ENCODE assay signal across 8 cellular contexts in the genomic region with DNA sequence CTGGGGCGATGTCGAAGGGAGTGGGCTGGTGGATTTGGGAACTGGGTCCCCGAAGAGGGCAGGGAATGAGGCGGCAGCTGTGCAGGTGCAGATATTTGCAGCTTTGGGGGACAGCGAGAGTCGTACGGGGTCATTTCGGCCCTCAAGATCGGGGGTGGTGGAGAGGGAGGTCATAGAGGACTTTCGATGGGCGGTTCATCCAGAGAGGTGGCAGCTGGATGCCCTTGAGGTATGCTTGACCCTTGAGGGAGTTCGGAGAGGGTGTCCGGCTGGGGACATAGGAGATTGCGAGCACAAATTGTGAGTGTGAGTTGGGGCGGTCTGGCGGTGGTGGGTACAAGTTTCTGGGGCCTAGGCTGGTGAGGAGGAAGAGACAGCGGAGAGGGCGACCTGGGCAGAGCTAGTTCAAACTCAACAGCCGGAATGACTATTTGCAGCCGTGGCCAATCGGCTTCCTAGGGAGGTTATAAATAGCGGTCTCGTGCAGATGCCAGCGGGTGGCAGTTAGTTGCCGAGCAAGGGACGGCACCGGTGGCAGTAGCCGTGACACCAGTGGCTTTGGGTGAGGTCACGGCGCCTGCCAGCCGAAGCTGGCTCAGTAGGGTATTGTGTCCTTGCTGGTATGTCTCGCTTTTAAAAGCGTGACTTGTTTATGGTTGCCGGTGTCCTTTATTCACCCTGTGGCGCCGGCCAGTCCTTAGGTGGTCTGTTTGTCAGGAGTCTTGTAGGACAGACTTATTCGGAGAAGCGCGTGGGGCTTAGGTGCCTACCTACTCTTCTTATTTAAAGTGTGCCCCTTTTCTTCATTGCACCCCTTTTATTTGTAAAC. TPM values are rescaled to one million over a fixed set of nuclear protein-coding genes. Genes with fewer than 3 reads are reported as not detected.
A peak's percentile ranks its signal among the peaks of the same experiment; 100 is the strongest.
DNase-seq lines count a peak whose midpoint lies in the region; ATAC-seq, FAIRE-seq and TF ChIP-seq lines count a peak whose summit lies in the region.

No MANE protein-coding gene starts in this region.

- no peaks in the 10 kb centered on the region for H3F3A ChIP-seq in neural cell (ENCODE audit: insufficient read depth, low read length, poor library complexity, severe bottlenecking)

- H3K27ac ChIP-seq in HUES64 (ENCODE audit: low read depth, low read length) (no peak overlapping the region), neural cell (ENCODE audit: low read length) (peak overlapping the region; percentile 49), stomach smooth muscle (ENCODE audit: low read length) (peak overlapping the region; percentile 93)

- H3K36me3 Mint-ChIP-seq in activated T-helper 17 cell treated with anti-CD3 and anti-CD28 coated beads, Interleukin-2, amount 50 U/mL, for 72 hours (ENCODE audit: low read depth): peaks cover 40% of the 10 kb centered on the region

- H3K27me3 Mint-ChIP-seq in activated T-helper 17 cell treated with anti-CD3 and anti-CD28 coated beads, Interleukin-2, amount 50 U/mL, for 72 hours: no peaks in the 10 kb centered on the region

- DNase-seq in Caki2 (ENCODE audit: low read depth) (peak; percentile 83), RCC 7860 (ENCODE audit: low spot score) (peak; percentile 80), fibroblast of the aortic adventitia (ENCODE audit: low read depth) (peak; percentile 35)

- ATAC-seq in GM21390 (IDR thresholded peaks at IDR 0.05; ENCODE audit: unreplicated experiment): peak; percentile 42
- ATAC-seq in activated T-helper 17 cell treated with anti-CD3 and anti-CD28 coated beads, Interleukin-2, amount 50 U/mL, for 72 hours (replicated peaks): peak; percentile 82

- peak overlapping the region; percentile 95 for H2AFZ ChIP-seq in neural cell (ENCODE audit: low read depth, low read length)

- no peak for TF ChIP-seq EP300 in neural cell (conservative IDR thresholded peaks at IDR 0.05; ENCODE audit: poor library complexity, severe bottlenecking)

- peak overlapping the region; percentile 69 for H3K4me3 ChIP-seq in HUES64 (ENCODE audit: low read length)
- peak overlapping the region; percentile 87 for H3K4me3 ChIP-seq in fibroblast of the aortic adventitia (ENCODE audit: low read depth, low read length)
- H3K4me3 ChIP-seq in neural cell (ENCODE audit: low read length): peak overlapping the region; percentile 71
- H3K4me3 ChIP-seq in stomach smooth muscle (ENCODE audit: low read length in 2 of 2): peak overlapping the region; percentile 91 to 97

- H3K4me1 ChIP-seq in HUES64 (ENCODE audit: insufficient read depth, low read length) (peaks cover 12% of the 10 kb centered on the region), stomach smooth muscle (ENCODE audit: control insufficient read depth, insufficient read depth, low read length) (peaks cover 17% of the 10 kb centered on the region)

- no peaks in the 10 kb centered on the region for H3K9me3 Mint-ChIP-seq in activated T-helper 17 cell treated with anti-CD3 and anti-CD28 coated beads, Interleukin-2, amount 50 U/mL, for 72 hours

- H3K36me3 ChIP-seq in HUES64 (ENCODE audit: insufficient read depth, low read length) (no peaks in the 10 kb centered on the region), neural cell (ENCODE audit: insufficient read depth, low read length) (no peaks in the 10 kb centered on the region), stomach smooth muscle (ENCODE audit: control insufficient read depth in 2 of 2, insufficient read depth in 2 of 2, low read length in 2 of 2) (no peaks in the 10 kb centered on the region)

- H3K4me2 ChIP-seq in neural cell (ENCODE audit: low read length): peak overlapping the region; percentile 85

- H3K9ac ChIP-seq in HUES64 (ENCODE audit: low read depth, low read length): peak overlapping the region; percentile 86
- peak overlapping the region; percentile 85 for H3K9ac ChIP-seq in neural cell (ENCODE audit: low read length)
- H3K9ac ChIP-seq in stomach smooth muscle (ENCODE audit: low read length in 2 of 2): peak overlapping the region; percentile 82 to 97

- no peaks in the 10 kb centered on the region for H3K9me2 ChIP-seq in neural cell (ENCODE audit: insufficient read depth, low read length)

- H3K4me3 Mint-ChIP-seq in activated T-helper 17 cell treated with anti-CD3 and anti-CD28 coated beads, Interleukin-2, amount 50 U/mL, for 72 hours: peak overlapping the region; percentile 94

- no peak for TF ChIP-seq CTCF in fibroblast of the aortic adventitia (IDR thresholded peaks at IDR 0.05; ENCODE audit: insufficient read depth, low read length)
- no peak for TF ChIP-seq CTCF in neural cell (IDR thresholded peaks at IDR 0.05; ENCODE audit: poor library complexity, severe bottlenecking)

- no peaks in the 10 kb centered on the region for H3K9me3 ChIP-seq in HUES64 (ENCODE audit: insufficient read depth, low read depth, low read length)
- no peaks in the 10 kb centered on the region for H3K9me3 ChIP-seq in neural cell (ENCODE audit: low read length)
- no peaks in the 10 kb centered on the region for H3K9me3 ChIP-seq in stomach smooth muscle (ENCODE audit: control insufficient read depth in 2 of 2, low read length in 2 of 2)

- no peaks in the 10 kb centered on the region for H4K20me1 ChIP-seq in neural cell (ENCODE audit: insufficient read depth)

- H3K27me3 ChIP-seq in HUES64 (ENCODE audit: insufficient read depth, low read length) (peaks cover 16% of the 10 kb centered on the region), neural cell (ENCODE audit: insufficient read depth, low read depth, low read length) (no peaks in the 10 kb centered on the region), stomach smooth muscle (ENCODE audit: control insufficient read depth in 1 of 2, insufficient read depth in 2 of 2, low read length in 2 of 2) (no peaks in the 10 kb centered on the region)

- in situ Hi-C loops in Caki2 (cut with HindIII; ENCODE audit: low pct_unique_long_range_greater_than_20kb, low sequenced_read_pairs): no loop called here

- no peak for TF ChIP-seq RAD21 in neural cell (conservative IDR thresholded peaks at IDR 0.05)

- 5% methylated on average over 39 of the region's 39 CpGs for WGBS in HUES64

- no peak for FAIRE-seq in RCC 7860 (lab: Jason Lieb, UNC)

- peaks cover 4% of the 10 kb centered on the region for H3K79me2 ChIP-seq in neural cell (replicated peaks; ENCODE audit: insufficient read depth, low read length)

- H3K27ac Mint-ChIP-seq in activated T-helper 17 cell treated with anti-CD3 and anti-CD28 coated beads, Interleukin-2, amount 50 U/mL, for 72 hours: peak overlapping the region; percentile 93

- H3K4me1 Mint-ChIP-seq in activated T-helper 17 cell treated with anti-CD3 and anti-CD28 coated beads, Interleukin-2, amount 50 U/mL, for 72 hours: peaks cover 18% of the 10 kb centered on the region

TF ChIP-seq in neural cell, 6 proteins besides CTCF, POLR2A, EP300 and RAD21:
- no peak for TF ChIP-seq SMC3 (conservative IDR thresholded peaks at IDR 0.05; ENCODE audit: poor library complexity)
- TF ChIP-seq REST (IDR thresholded peaks at IDR 0.05; ENCODE audit: borderline replicate concordance): no peak
- TF ChIP-seq EZH2 (IDR thresholded peaks at IDR 0.05; ENCODE audit: borderline replicate concordance, insufficient read depth, low read length, poor library complexity, severe bottlenecking): no peak
- TF ChIP-seq POLR2AphosphoS5 (IDR thresholded peaks at IDR 0.05): no peak
- no peak for TF ChIP-seq TAF1 (IDR thresholded peaks at IDR 0.05; ENCODE audit: low read depth)
- no peak for TF ChIP-seq MXI1 (conservative IDR thresholded peaks at IDR 0.05; ENCODE audit: poor library complexity, severe bottlenecking)

RNA-seq across cellular contexts. Expression of gene NNT, which starts 0.8 kb away (rescaled TPM):
- total RNA-seq in Caki2 (2014; rRNA removed; shearing (Covaris generic); ENCODE audit: low replicate concordance): 32.5 and 86.3 TPM in 2 replicates
- 11.8 TPM for polyA plus RNA-seq in HUES64 (2013, experiment 1 of 2)
- polyA plus RNA-seq in HUES64 (2013, experiment 2 of 2): 16.0 TPM
- total RNA-seq in activated T-helper 17 cell treated with anti-CD3 and anti-CD28 coated beads, Interleukin-2, amount 50 U/mL, for 72 hours: 10 to 100 TPM; 87.5 to 97.2 TPM
- 54.2 and 80.3 TPM in 2 replicates for total RNA-seq in fibroblast of the aortic adventitia (ENCODE audit: low replicate concordance)
- polyA plus RNA-seq in neural cell: 120 and 132 TPM in 2 replicates
- 139 and 146 TPM in 2 replicates for polyA minus RNA-seq in neural cell

RNA-seq across cellular contexts. Expression of gene PAIP1, which starts 46.9 kb away (rescaled TPM):
- 87.2 and 87.5 TPM in 2 replicates for total RNA-seq in Caki2 (2014; rRNA removed; shearing (Covaris generic); ENCODE audit: low replicate concordance)
- 92.3 TPM for polyA plus RNA-seq in HUES64 (2013, experiment 1 of 2)
- 110 TPM for polyA plus RNA-seq in HUES64 (2013, experiment 2 of 2)
- 10 to 100 TPM; 28.3 to 43.6 TPM for total RNA-seq in activated T-helper 17 cell treated with anti-CD3 and anti-CD28 coated beads, Interleukin-2, amount 50 U/mL, for 72 hours
- 81.2 and 113 TPM in 2 replicates for total RNA-seq in fibroblast of the aortic adventitia (ENCODE audit: low replicate concordance)
- 266 and 276 TPM in 2 replicates for polyA plus RNA-seq in neural cell
- 276 and 281 TPM in 2 replicates for polyA minus RNA-seq in neural cell
